16 cellular contexts compared by ENCODE assay signal in the genomic region with DNA sequence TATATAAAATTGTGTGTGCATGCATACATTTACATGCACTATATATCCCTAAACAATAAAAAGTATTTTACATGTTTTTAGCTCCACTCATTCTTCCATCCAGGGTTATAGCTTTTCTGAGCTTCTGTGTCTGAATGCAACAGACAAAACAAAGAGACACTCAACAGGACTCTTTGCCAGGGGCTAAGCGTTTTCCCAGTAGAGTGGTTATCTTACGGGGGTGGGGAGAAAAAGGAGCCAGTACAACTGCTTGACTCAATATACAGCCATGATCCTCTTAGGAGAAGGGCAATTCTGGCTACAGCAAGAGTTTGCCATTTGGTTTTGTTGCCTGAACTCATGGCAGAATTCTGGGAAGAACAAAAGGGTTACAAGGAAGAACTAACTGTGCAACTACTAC. TPM values are rescaled to one million over a fixed set of nuclear protein-coding genes. Genes with fewer than 3 reads are reported as not detected.
A peak's percentile ranks its signal among the peaks of the same experiment; 100 is the strongest.
DNase-seq lines count a peak whose midpoint lies in the region; ATAC-seq, FAIRE-seq and TF ChIP-seq lines count a peak whose summit lies in the region.
"Had no signal": no experiment of that assay in that cellular context is flagged by ENCODE, and none has a peak within 500 bp of the region (broad histone marks: within the 10 kb centered on the region; RNA-seq: fewer than 3 reads in every experiment).

No MANE protein-coding gene starts in this region.

- no peak for TF ChIP-seq POLR2A in H1 (IDR thresholded peaks at IDR 0.05; ENCODE audit: control extremely low read depth in 1 of 2, low read depth in 2 of 2, low read length in 2 of 2)
- no peak for TF ChIP-seq POLR2A in stomach (IDR thresholded peaks at IDR 0.05)
- no peak for TF ChIP-seq POLR2A in heart left ventricle (IDR thresholded peaks at IDR 0.05)

- no peak overlapping the region for H3K27ac ChIP-seq in GM23338 (ENCODE audit: low read depth)
- no peak overlapping the region for H3K27ac ChIP-seq in H1 (ENCODE audit: low read depth, low read length)
- peak overlapping the region in 3 of 5 donors; percentile 48 to 56 (median 52) for H3K27ac ChIP-seq in stomach
- no peak overlapping the region for H3K27ac ChIP-seq in heart left ventricle

- H3K4me1 ChIP-seq in GM23338 (ENCODE audit: insufficient read depth) (peaks cover 4% of the 10 kb centered on the region; the same call in 1 of the 2 replicates), H1 (replicated peaks in 1 of 4; ENCODE audit: control insufficient read depth in 3 of 4, insufficient read depth in 4 of 4, low read length in 3 of 4) (no peaks in the 10 kb centered on the region), stomach (peaks cover 0 to 14% (median 12%) of the 10 kb centered on the region in 4 donors), mucosa of descending colon (ENCODE audit: low read depth) (no peaks in the 10 kb centered on the region), heart left ventricle (peaks cover 0 to 13% (median 0%) of the 10 kb centered on the region in 12 donors)

- H2AFZ ChIP-seq in GM23338 (peak overlapping the region; percentile 40; the same call in 1 of the 2 replicates), H1 (ENCODE audit: low read length) (peak overlapping the region; percentile 89; the same call in 1 of the 2 replicates)

- peaks cover 10% of the 10 kb centered on the region for H3K4me1 Mint-ChIP-seq in GM23338

- no peak overlapping the region for H2BK15ac ChIP-seq in H1 (ENCODE audit: low read length)

- CTCF ChIA-PET in H1 (lab: Charles Lee; ENCODE audit: partially characterized antibody), result interaction anchor here (1.6 to 3.3 kb wide), 6 partner anchors 11 to 200 kb away, joined by 3 to 22 read pairs (median 7); no protein-coding TSS in a partner anchor

- no peak overlapping the region for H2BK12ac ChIP-seq in H1 (ENCODE audit: low read depth, low read length)

- intact Hi-C loops in stomach (cut with DNase I; ENCODE audit: low total_unique reads) (no loop called here), mucosa of descending colon (cut with DNase I, micrococcal nuclease) (no loop called here), heart left ventricle (cut with DNase I) (no loop called here)

- no peak overlapping the region for H4K5ac ChIP-seq in H1 (ENCODE audit: insufficient read length, low read depth, low read length)

- no peak overlapping the region for H3K18ac ChIP-seq in H1 (ENCODE audit: extremely low read depth, low read length)

- H3K27ac Mint-ChIP-seq in GM23338, result no peak overlapping the region
- H3K27ac Mint-ChIP-seq: CD4-positive, alpha-beta memory T cell had no signal

- H3K14ac ChIP-seq in H1 (ENCODE audit: insufficient read length), result no peak overlapping the region

- no peak overlapping the region for H4K8ac ChIP-seq in H1 (ENCODE audit: extremely low read depth, insufficient read depth, low read length)

- no peak overlapping the region for H4K91ac ChIP-seq in H1 (replicated peaks; ENCODE audit: insufficient read length, low read length)

- H2BK20ac ChIP-seq in H1 (ENCODE audit: low read length), result no peak overlapping the region

- TF ChIP-seq RAD21 in H1 (IDR thresholded peaks at IDR 0.05 in 1 of 2, conservative IDR thresholded peaks at IDR 0.05 in 1 of 2; ENCODE audit: low read depth in 2 of 2, low read length in 2 of 2), result no peak

- H3K36me3 ChIP-seq in GM23338 (ENCODE audit: insufficient read depth) (no peaks in the 10 kb centered on the region), H1 (ENCODE audit: control insufficient read depth in 2 of 4, insufficient read depth in 4 of 4, low read length in 3 of 4) (no peaks in the 10 kb centered on the region), stomach (no peaks in the 10 kb centered on the region), mucosa of descending colon (ENCODE audit: low read depth) (no peaks in the 10 kb centered on the region), heart left ventricle (no peaks in the 10 kb centered on the region)

- 77% methylated on average over 2 of the region's 2 CpGs; no CpG with 5 or more reads in 1 of the 2 experiments for WGBS in H1 (ENCODE audit: extremely low coverage in 1 of 2, insufficient coverage in 1 of 2, insufficient read length in 1 of 2, insufficient replicate concordance in 2 of 2, low coverage in 1 of 2, low lambda C conversion rate in 2 of 2, missing lambda C conversion rate in 1 of 2), 2 experiments
- WGBS in stomach, 5 donors, result 66 to 74% (median 71%) methylated on average over 2 of the region's 2 CpGs
- WGBS in heart left ventricle, 4 donors, result 39 to 66% (median 61%) methylated on average over 2 of the region's 2 CpGs

- H3K36me3 Mint-ChIP-seq in GM23338 (ENCODE audit: low read depth), result no peaks in the 10 kb centered on the region
- H3K36me3 Mint-ChIP-seq: CD4-positive, alpha-beta memory T cell had no signal

- H4K20me1 ChIP-seq in GM23338 (replicated peaks; ENCODE audit: insufficient read depth) (no peaks in the 10 kb centered on the region), H1 (replicated peaks in 1 of 2; ENCODE audit: control insufficient read depth in 1 of 2, insufficient read depth in 2 of 2, low read length in 2 of 2) (no peaks in the 10 kb centered on the region)

- no peak overlapping the region for H3K4ac ChIP-seq in H1 (replicated peaks; ENCODE audit: insufficient read length, low read depth, low read length)

- no peaks in the 10 kb centered on the region; the same call in 1 of the 2 replicates for H3K23me2 ChIP-seq in H1 (ENCODE audit: low read depth, low read length)

- TF ChIP-seq EP300 in H1 (IDR thresholded peaks at IDR 0.05; ENCODE audit: borderline replicate concordance in 1 of 2, low read depth in 2 of 2, low read length in 2 of 2) (no peak), stomach (IDR thresholded peaks at IDR 0.05) (no peak)

- H3K27me3 ChIP-seq in GM23338 (ENCODE audit: insufficient read depth) (no peaks in the 10 kb centered on the region), H1 (replicated peaks in 1 of 4; ENCODE audit: control insufficient read depth in 3 of 4, extremely low read depth in 1 of 4, insufficient read depth in 3 of 4, low read length in 3 of 4) (peaks cover 0 to 1% (median 0%) of the 10 kb centered on the region in 4 experiments; a peak in 1 of 7 replicates), stomach (no peaks in the 10 kb centered on the region), heart left ventricle (no peaks in the 10 kb centered on the region)

- no peak for TF ChIP-seq CTCF in GM23338 (conservative IDR thresholded peaks at IDR 0.05; ENCODE audit: low read depth in 2 of 2)
- no peak for TF ChIP-seq CTCF in H1 (IDR thresholded peaks at IDR 0.05; ENCODE audit: control extremely low read depth in 1 of 3, insufficient read depth in 1 of 3, low read depth in 1 of 3, low read length in 3 of 3)
- no peak for TF ChIP-seq CTCF in stomach (IDR thresholded peaks at IDR 0.05)
- no peak for TF ChIP-seq CTCF in mucosa of descending colon (IDR thresholded peaks at IDR 0.05)
- TF ChIP-seq CTCF in heart left ventricle (IDR thresholded peaks at IDR 0.05), result no peak

- H2BK120ac ChIP-seq in H1 (replicated peaks; ENCODE audit: low read depth, low read length), result no peak overlapping the region

- H3K4me2 ChIP-seq in GM23338, result no peak overlapping the region
- no peak overlapping the region for H3K4me2 ChIP-seq in H1 (ENCODE audit: insufficient read depth in 1 of 2, low read depth in 2 of 2, low read length in 2 of 2)

- no peaks in the 10 kb centered on the region for H3K79me1 ChIP-seq in H1 (ENCODE audit: low read depth, low read length)

- FAIRE-seq in H1 (lab: Jason Lieb, UNC), result no peak
- FAIRE-seq: GM12878, GM19239 had no signal

- H3K9me2 ChIP-seq in GM23338 (ENCODE audit: insufficient read depth), result no peaks in the 10 kb centered on the region

- H3K79me2 ChIP-seq in GM23338 (replicated peaks; ENCODE audit: insufficient read depth), result no peaks in the 10 kb centered on the region
- H3K79me2 ChIP-seq in H1 (ENCODE audit: control insufficient read depth in 1 of 2, insufficient read depth in 2 of 2, low read length in 2 of 2), result no peaks in the 10 kb centered on the region

- no peaks in the 10 kb centered on the region for H3K27me3 Mint-ChIP-seq in GM23338 (ENCODE audit: insufficient read depth, low read depth, poor library complexity)
- H3K27me3 Mint-ChIP-seq: CD4-positive, alpha-beta memory T cell had no signal

- no peak overlapping the region for H2BK5ac ChIP-seq in H1 (ENCODE audit: low read depth, low read length)

- ATAC-seq in GM23338 (peak; percentile 34; the same call in 1 of the 3 replicates), mucosa of descending colon (no peak), heart left ventricle (no peak)
- ATAC-seq: GM12878 had no signal

- DNase-seq in ELF-1 (ENCODE audit: low read depth, low spot score) (peak; percentile 35), GM23338 (ENCODE audit: low spot score) (no peak), H1 (ENCODE audit: low read depth in 1 of 2, low spot score in 2 of 2) (no peak), stomach (no peak), mucosa of descending colon (no peak), heart left ventricle (no peak)
- DNase-seq: C1 segment of cervical spinal cord; Calu3; CD4-positive, alpha-beta memory T cell; COR-L47; DND-41; GOT3; H7; HCEC 1CT had no signal

- H3K9ac ChIP-seq in H1 (replicated peaks in 1 of 4; ENCODE audit: extremely low read depth in 1 of 4, low read depth in 3 of 4, low read length in 3 of 4), result no peak overlapping the region

- H3K23ac ChIP-seq in H1 (ENCODE audit: insufficient read length), result no peak overlapping the region

- no peaks in the 10 kb centered on the region for H3K9me3 ChIP-seq in H1 (ENCODE audit: insufficient read depth in 2 of 2, low read depth in 1 of 2, low read length in 1 of 2)
- H3K9me3 ChIP-seq in stomach, result no peaks in the 10 kb centered on the region
- no peaks in the 10 kb centered on the region for H3K9me3 ChIP-seq in mucosa of descending colon
- no peaks in the 10 kb centered on the region for H3K9me3 ChIP-seq in heart left ventricle

- no peaks in the 10 kb centered on the region for H3F3A ChIP-seq in GM23338 (replicated peaks; ENCODE audit: low read depth)

- no peak overlapping the region for H3K4me3 Mint-ChIP-seq in GM23338
- H3K4me3 Mint-ChIP-seq: CD4-positive, alpha-beta memory T cell had no signal

- POLR2A ChIA-PET in H1 (lab: Charles Lee; ENCODE audit: partially characterized antibody), result interaction anchor here (1.1 to 1.2 kb wide), 2 partner anchors 9 to 143 kb away, joined by 3 read pairs; no protein-coding TSS in a partner anchor

- H2AK5ac ChIP-seq in H1 (ENCODE audit: low read depth, low read length), result no peak overlapping the region

- no peak overlapping the region for H3K56ac ChIP-seq in H1 (replicated peaks; ENCODE audit: insufficient read length, low read depth, low read length)

- no peaks in the 10 kb centered on the region for H3K9me3 Mint-ChIP-seq in GM23338
- H3K9me3 Mint-ChIP-seq: CD4-positive, alpha-beta memory T cell had no signal

- H3K4me3 ChIP-seq in GM23338 (no peak overlapping the region), H1 (ENCODE audit: extremely low read depth in 1 of 4, insufficient read depth in 2 of 4, low read depth in 3 of 4, low read length in 4 of 4) (no peak overlapping the region), stomach (no peak overlapping the region), mucosa of descending colon (no peak overlapping the region), heart left ventricle (no peak overlapping the region)
- H3K4me3 ChIP-seq: GM12878 had no signal

RNA-seq across cellular contexts. Expression of a gene that starts 14.6 kb away (rescaled TPM):
- 38.3 and 43.5 TPM in 2 replicates for total RNA-seq in GM23338 (2014; rRNA removed; shearing (Covaris generic))
- 12.4 and 16.2 TPM in 2 replicates for polyA plus RNA-seq in GM23338 (2016; fragmentation: Nextera tagmentation; extraction: Ambion mirVana)
- total RNA-seq in H1 (2021; fragmentation: NEBNext Ultra II Directional; extraction: Animal tissue kit (Norgen Biotek cat#: 25700)), result 36.3 and 36.8 TPM in 2 replicates
- polyA plus RNA-seq in H1 (2011; rRNA removed), result 11.0 and 14.6 TPM in 2 replicates
- polyA plus RNA-seq in H1 (2011; cell fraction: cytosol; rRNA removed), result 18.0 TPM
- polyA plus RNA-seq in H1 (2011; cell fraction: nucleus; rRNA removed), result 12.5 TPM
- polyA plus RNA-seq in H1 (2012, experiment 1 of 2), result 13.0 to 20.8 TPM (median 15.6 TPM) in 4 replicates
- polyA plus RNA-seq in H1 (2012, experiment 2 of 2), result 5.5 TPM
- polyA plus RNA-seq in H1 (2013, experiment 1 of 2), result 21.1 TPM
- 20.5 TPM for polyA plus RNA-seq in H1 (2013, experiment 2 of 2)
- polyA minus RNA-seq in H1 (2011; rRNA and poly(A)+ RNA removed), result 8.4 and 9.0 TPM in 2 replicates
- 12.6 TPM for polyA minus RNA-seq in H1 (2011; cell fraction: cytosol; rRNA and poly(A)+ RNA removed)
- polyA minus RNA-seq in H1 (2011; cell fraction: nucleus; rRNA and poly(A)+ RNA removed), result 17.1 TPM
- total RNA-seq in stomach, result 10 to 100 TPM; 38.4 to 69.6 (median 57.2) TPM
- 10 to 100 TPM; 40.4 to 72.6 (median 40.5) TPM for polyA plus RNA-seq in stomach
- 10 to 100 TPM; 56.5 to 63.9 (median 63.3) TPM for total RNA-seq in mucosa of descending colon
- 100 to 1,000 TPM in 1 of 9 donors, 10 to 100 TPM in 8; 52.0 to 102 (median 63.5) TPM for total RNA-seq in heart left ventricle
- polyA plus RNA-seq in heart left ventricle, result 100 to 1,000 TPM in 1 of 2 donors, 10 to 100 TPM in 1; 44.7 to 108 TPM

Comparison
In these comparisons a context has a peak if more than half of its experiments do, and no peak if none do; other contexts are left out.
1. H3K27ac ChIP-seq: peak in stomach (3 of 5); none in GM23338 (single experiment), H1 (single experiment) and heart left ventricle (0 of 12).